Comparison of ENCODE assay signal across 17 cellular contexts in the genomic region with DNA sequence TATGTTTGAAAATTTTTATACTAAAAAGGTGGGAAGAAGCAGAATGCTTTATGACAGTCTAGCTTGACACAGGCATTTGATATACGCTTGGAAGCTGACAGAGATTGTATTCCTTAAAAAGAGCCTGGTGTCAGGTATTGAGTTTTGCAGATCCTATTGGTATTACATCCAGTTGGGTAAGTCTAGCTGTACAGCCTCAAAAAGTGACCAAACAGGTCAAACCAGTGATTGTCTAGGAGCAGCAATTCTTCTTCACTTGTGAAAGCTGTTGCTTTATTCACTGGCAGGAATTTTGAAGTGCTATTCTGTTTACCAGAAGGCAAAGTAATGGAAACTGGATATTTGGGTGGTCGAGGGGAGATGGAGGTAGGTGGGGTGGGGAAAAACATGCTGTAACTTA.
DNase-seq lines count a peak whose midpoint lies in the region; ATAC-seq and TF ChIP-seq lines count a peak whose summit lies in the region.
"Had no signal": no experiment of that assay in that cellular context is flagged by ENCODE, and none has a peak within 500 bp of the region (broad histone marks: within the 10 kb centered on the region; RNA-seq: fewer than 3 reads in every experiment).

No MANE protein-coding gene starts in this region.

- intact Hi-C loops in prostate gland (cut with DNase I): no loop called here

- peak; percentile 90 for DNase-seq in HT-29 (ENCODE audit: low spot score)
- peak; percentile 85 for DNase-seq in NCI-H510A treated with DMSO at 0.1 percent for 48 hours (lab: John Stamatoyannopoulos, UW)
- peak; percentile 85 for DNase-seq in prostate gland (ENCODE audit: low spot score)
- DNase-seq in OCI-M1 (lab: John Stamatoyannopoulos, UW): no peak
- no peak for DNase-seq in cerebellar nuclear complex (lab: John Stamatoyannopoulos, UW)
- DNase-seq in GOT3 (lab: John Stamatoyannopoulos, UW): no peak
- DNase-seq: activated CD4-positive, alpha-beta T cell treated with anti-CD3 and anti-CD28 coated beads, Interleukin-2, amount 50 U/mL, for 1 hour; activated CD8-positive, alpha-beta memory T cell treated with anti-CD3 and anti-CD28 coated beads, Interleukin-2, amount 50 U/mL, for 48 hours; activated effector memory CD4-positive, alpha-beta T cell treated with anti-CD3 and anti-CD28 coated beads, Interleukin-2, amount 50 U/mL, for 16 hours; AML-193; EL; SHP77 had no signal

- peak overlapping the region; percentile 19 to 24 for H3K27ac ChIP-seq in prostate gland
- H3K27ac ChIP-seq: neutrophil, right atrium auricular region had no signal

- ATAC-seq in esophagus mucosa (peak; percentile 79), HG02571 (IDR thresholded peaks at IDR 0.05; ENCODE audit: unreplicated experiment) (no peak)
- ATAC-seq: HepG2 had no signal

- no peaks in the 10 kb centered on the region for H3K27me3 ChIP-seq in prostate gland (replicated peaks; ENCODE audit: insufficient read depth)
- H3K27me3 ChIP-seq: neutrophil, right atrium auricular region had no signal

- no peaks in the 10 kb centered on the region for H3K9me3 ChIP-seq in prostate gland
- H3K9me3 ChIP-seq: neutrophil, right atrium auricular region had no signal

- no peak overlapping the region for H3K4me3 ChIP-seq in prostate gland
- H3K4me3 ChIP-seq: right atrium auricular region had no signal

- no peak for TF ChIP-seq POLR2A in prostate gland (IDR thresholded peaks at IDR 0.05)

- TF ChIP-seq CTCF in prostate gland (IDR thresholded peaks at IDR 0.05): no peak

- WGBS in prostate gland: 36% methylated on average over 2 of the region's 2 CpGs

- no peaks in the 10 kb centered on the region for H3K36me3 ChIP-seq in prostate gland
- H3K36me3 ChIP-seq: neutrophil, right atrium auricular region had no signal

- H3K4me1 ChIP-seq in prostate gland (replicated peaks): peaks cover 4% of the 10 kb centered on the region
- H3K4me1 ChIP-seq: right atrium auricular region had no signal

Comparison
In these comparisons a context has a peak if more than half of its experiments do, and no peak if none do; other contexts are left out.
1. DNase-seq: peak in HT-29 (single experiment), NCI-H510A treated with DMSO at 0.1 percent for 48 hours (single experiment) and prostate gland (single experiment); none in OCI-M1 (single experiment), cerebellar nuclear complex (0 of 2) and GOT3 (single experiment).